29 cellular contexts compared by ENCODE assay signal in the genomic region with DNA sequence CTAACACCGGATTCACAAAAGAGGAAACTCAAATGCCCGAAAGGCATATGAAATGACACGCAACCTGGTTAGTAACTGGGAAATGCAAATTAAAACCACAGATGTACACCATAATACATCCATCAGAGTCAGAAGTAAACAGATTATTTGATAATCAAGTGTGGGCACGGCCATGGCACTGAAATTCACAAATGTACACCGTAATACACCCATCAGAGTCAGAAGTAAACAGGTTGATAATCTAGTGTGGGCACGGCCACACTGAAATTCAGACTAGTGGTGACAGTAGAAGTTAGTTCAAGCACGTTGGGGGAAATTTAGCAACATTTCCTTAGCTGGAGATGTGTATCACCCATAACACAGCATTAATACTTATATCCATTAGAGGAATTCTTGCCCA.
"Had no signal": no experiment of that assay in that cellular context is flagged by ENCODE, and none has a peak within 500 bp of the region (broad histone marks: within the 10 kb centered on the region; RNA-seq: fewer than 3 reads in every experiment).

No MANE protein-coding gene starts in this region.

- H3K27me3 ChIP-seq: ascending aorta, cardiac muscle cell, colonic mucosa had no signal

- H3K36me3 ChIP-seq: prostate gland had no signal

- H3K4me3 Mint-ChIP-seq: activated CD4-positive, alpha-beta memory T cell treated with anti-CD3 and anti-CD28 coated beads for 36 hours; activated CD4-positive, alpha-beta T cell treated with anti-CD3 and anti-CD28 coated beads, Interleukin-2, amount 10 ng/mL, durations not matched to agents 24 days and 14 days; activated naive CD4-positive, alpha-beta T cell treated with anti-CD3 and anti-CD28 coated beads for 36 hours; activated naive CD8-positive, alpha-beta T cell treated with anti-CD3 and anti-CD28 coated beads, Interleukin-2, amount 10 ng/mL, durations not matched to agents 7 days and 5 days; activated T-helper 1 cell treated with anti-CD3 and anti-CD28 coated beads, Interleukin-12 subunit alpha, Interleukin-12 subunit beta, Interleukin-2, Interleukin-4 antibody, amounts not matched to agents 30 ng/mL and 10 ng/mL and 1 ng/mL, durations not matched to agents 14 hours and 24 hours and 36 hours; brain; natural killer cell treated with Interleukin-12 subunit alpha and Interleukin-12 subunit beta and Interleukin-15 and Interleukin-18, amount 100 ng/mL, for 72 hours; stimulated activated effector memory CD8-positive, alpha-beta T cell treated with anti-CD3 and anti-CD28 coated beads, Interleukin-12 subunit alpha, Interleukin-12 subunit beta, amount 100 ng/mL, for 72 hours; stimulated activated naive CD8-positive, alpha-beta T cell treated with anti-CD3 and anti-CD28 coated beads, Interleukin-15, Interleukin-2, amounts not matched to agents 100 ng/mL and 50 ng/mL, for 24 hours had no signal

- ATAC-seq: left lobe of liver; lower lobe of right lung; sciatic nerve; stimulated activated effector memory CD8-positive, alpha-beta T cell treated with anti-CD3 and anti-CD28 coated beads, Interleukin-12 subunit alpha, Interleukin-12 subunit beta, amount 100 ng/mL, for 72 hours had no signal

- DNase-seq: activated CD4-positive, alpha-beta memory T cell treated with anti-CD3 and anti-CD28 coated beads for 36 hours; activated CD4-positive, alpha-beta T cell treated with anti-CD3 and anti-CD28 coated beads, Interleukin-2, amount 10 ng/mL, durations not matched to agents 24 days and 14 days; activated CD4-positive, CD25-positive, alpha-beta regulatory T cell treated with anti-CD3 and anti-CD28 coated beads, Interleukin-2, amount 50 U/mL, for 72 hours; activated CD8-positive, alpha-beta memory T cell treated with anti-CD3 and anti-CD28 coated beads, Interleukin-2, amount 50 U/mL, for 4 hours; activated effector memory CD4-positive, alpha-beta T cell treated with anti-CD3 and anti-CD28 coated beads, Interleukin-2, amount 50 U/mL, for 16 hours; activated naive CD4-positive, alpha-beta T cell treated with anti-CD3 and anti-CD28 coated beads for 36 hours; activated naive CD8-positive, alpha-beta T cell treated with anti-CD3 and anti-CD28 coated beads, Interleukin-2, amount 10 ng/mL, durations not matched to agents 7 days and 5 days; activated T-cell treated with anti-CD3 and anti-CD28 coated beads, Interleukin-2, amount 50 U/mL, for 1 hour; cerebellar nuclear complex; colonic mucosa; effector CD8-positive, alpha-beta T cell; kidney glomerular epithelial cell; lower lobe of right lung; mesendoderm; retina; stimulated activated CD4-positive, alpha-beta T cell treated with anti-CD3 and anti-CD28 coated beads, Interleukin-4, amount 100 ng/mL, for 24 hours; T1000; WERI-Rb-1 had no signal

- H3K27ac ChIP-seq: ascending aorta, cardiac muscle cell, colonic mucosa, prostate gland, skin epidermis, WERI-Rb-1 had no signal

- H3K27me3 Mint-ChIP-seq: activated CD4-positive, alpha-beta memory T cell treated with anti-CD3 and anti-CD28 coated beads for 36 hours; activated CD4-positive, alpha-beta T cell treated with anti-CD3 and anti-CD28 coated beads, Interleukin-2, amount 10 ng/mL, durations not matched to agents 24 days and 14 days; activated naive CD8-positive, alpha-beta T cell treated with anti-CD3 and anti-CD28 coated beads, Interleukin-2, amount 10 ng/mL, durations not matched to agents 7 days and 5 days; brain; natural killer cell treated with Interleukin-12 subunit alpha and Interleukin-12 subunit beta and Interleukin-15 and Interleukin-18, amount 100 ng/mL, for 72 hours; stimulated activated naive CD8-positive, alpha-beta T cell treated with anti-CD3 and anti-CD28 coated beads, Interleukin-15, Interleukin-2, amounts not matched to agents 100 ng/mL and 50 ng/mL, for 24 hours had no signal

- H3K4me3 ChIP-seq: ascending aorta, cardiac muscle cell, colonic mucosa, lower lobe of right lung, prostate gland, skin epidermis had no signal

- H3K36me3 Mint-ChIP-seq: natural killer cell treated with Interleukin-12 subunit alpha and Interleukin-12 subunit beta and Interleukin-15 and Interleukin-18, amount 100 ng/mL, for 72 hours had no signal

- H3K9me3 ChIP-seq: ascending aorta, colonic mucosa, lower lobe of right lung, prostate gland had no signal

- H3K4me1 ChIP-seq: ascending aorta, colonic mucosa, prostate gland had no signal

- H3K9me3 Mint-ChIP-seq: activated CD4-positive, alpha-beta memory T cell treated with anti-CD3 and anti-CD28 coated beads for 36 hours; activated CD4-positive, alpha-beta T cell treated with anti-CD3 and anti-CD28 coated beads, Interleukin-2, amount 10 ng/mL, durations not matched to agents 24 days and 14 days; activated naive CD4-positive, alpha-beta T cell treated with anti-CD3 and anti-CD28 coated beads for 36 hours; activated naive CD8-positive, alpha-beta T cell treated with anti-CD3 and anti-CD28 coated beads, Interleukin-2, amount 10 ng/mL, durations not matched to agents 7 days and 5 days; activated T-helper 1 cell treated with anti-CD3 and anti-CD28 coated beads, Interleukin-12 subunit alpha, Interleukin-12 subunit beta, Interleukin-2, Interleukin-4 antibody, amounts not matched to agents 30 ng/mL and 10 ng/mL and 1 ng/mL, durations not matched to agents 14 hours and 24 hours and 36 hours; natural killer cell treated with Interleukin-12 subunit alpha and Interleukin-12 subunit beta and Interleukin-15 and Interleukin-18, amount 100 ng/mL, for 72 hours; stimulated activated effector memory CD8-positive, alpha-beta T cell treated with anti-CD3 and anti-CD28 coated beads, Interleukin-12 subunit alpha, Interleukin-12 subunit beta, amount 100 ng/mL, for 72 hours had no signal

- H3K27ac Mint-ChIP-seq: activated CD4-positive, alpha-beta memory T cell treated with anti-CD3 and anti-CD28 coated beads for 36 hours; activated CD4-positive, alpha-beta T cell treated with anti-CD3 and anti-CD28 coated beads, Interleukin-2, amount 10 ng/mL, durations not matched to agents 24 days and 14 days; activated naive CD4-positive, alpha-beta T cell treated with anti-CD3 and anti-CD28 coated beads for 36 hours; activated naive CD8-positive, alpha-beta T cell treated with anti-CD3 and anti-CD28 coated beads, Interleukin-2, amount 10 ng/mL, durations not matched to agents 7 days and 5 days; activated T-helper 1 cell treated with anti-CD3 and anti-CD28 coated beads, Interleukin-12 subunit alpha, Interleukin-12 subunit beta, Interleukin-2, Interleukin-4 antibody, amounts not matched to agents 30 ng/mL and 10 ng/mL and 1 ng/mL, durations not matched to agents 14 hours and 24 hours and 36 hours; brain; natural killer cell treated with Interleukin-12 subunit alpha and Interleukin-12 subunit beta and Interleukin-15 and Interleukin-18, amount 100 ng/mL, for 72 hours; stimulated activated effector memory CD8-positive, alpha-beta T cell treated with anti-CD3 and anti-CD28 coated beads, Interleukin-12 subunit alpha, Interleukin-12 subunit beta, amount 100 ng/mL, for 72 hours; stimulated activated naive CD8-positive, alpha-beta T cell treated with anti-CD3 and anti-CD28 coated beads, Interleukin-15, Interleukin-2, amounts not matched to agents 100 ng/mL and 50 ng/mL, for 24 hours had no signal
